1 cellular context compared by ENCODE assay signal in genomic region chr4:133390198-133390855, GRCh38.
TF ChIP-seq lines count a peak whose summit lies in the region.

No MANE protein-coding gene starts in this region.

TF ChIP-seq in HEK293, 187 proteins besides CTCF, POLR2A, EP300 and RAD21 (continued from another document):
- TF ChIP-seq ZNF449 (tag by site-specific recombination; IDR thresholded peaks at IDR 0.05) (no peak), ZNF843 (tag by site-specific recombination; IDR thresholded peaks at IDR 0.05) (no peak), KLF1 (tag by site-specific recombination; IDR thresholded peaks at IDR 0.05) (no peak), ZNF660 (tag by site-specific recombination; IDR thresholded peaks at IDR 0.05) (no peak), SETDB1 (IDR thresholded peaks at IDR 0.05; ENCODE audit: insufficient read length, low read length) (peak; percentile 17)
